Comparison of ENCODE assay signal across 9 cellular contexts in genomic region chr6:166286831-166287271, GRCh38. TPM values are rescaled to one million over a fixed set of nuclear protein-coding genes. Genes with fewer than 3 reads are reported as not detected.
DNase-seq lines count a peak whose midpoint lies in the region; ATAC-seq and TF ChIP-seq lines count a peak whose summit lies in the region.
"Had no signal": no experiment of that assay in that cellular context is flagged by ENCODE, and none has a peak within 500 bp of the region (broad histone marks: within the 10 kb centered on the region; RNA-seq: fewer than 3 reads in every experiment).

No MANE protein-coding gene starts in this region.

- H3K4me2 ChIP-seq in smooth muscle cell = no peak overlapping the region

- no peaks in the 10 kb centered on the region for H3K36me3 Mint-ChIP-seq in CD14-positive monocyte
- no peaks in the 10 kb centered on the region for H3K36me3 Mint-ChIP-seq in activated B cell treated with CpG ODN at 0.5 μM for 24 hours (ENCODE audit: low read depth)

- ATAC-seq in GM19372 (IDR thresholded peaks at IDR 0.05; ENCODE audit: low read depth, unreplicated experiment) (peak; percentile 96), HG03135 (IDR thresholded peaks at IDR 0.05; ENCODE audit: unreplicated experiment) (peak; percentile 96), activated B cell treated with CpG ODN at 0.5 μM for 24 hours (ENCODE audit: low read depth) (peak; percentile 94)

- WGBS in smooth muscle cell (ENCODE audit: low lambda C conversion rate) = 76% methylated on average over 8 of the region's 8 CpGs

- intact Hi-C loops in CD14-positive monocyte (cut with micrococcal nuclease) (no loop called here), activated B cell treated with CpG ODN at 0.5 μM for 24 hours (cut with micrococcal nuclease) (loop anchor here (5.0 kb wide), 1 partner anchor 55 kb away; the partner anchor contains the start of gene SFT2D1)

- no peak overlapping the region for H3K27ac ChIP-seq in smooth muscle cell (ENCODE audit: low read depth)
- H3K27ac ChIP-seq: prostate gland had no signal

- H3K4me1 Mint-ChIP-seq in CD14-positive monocyte (peaks cover 7% of the 10 kb centered on the region), activated B cell treated with CpG ODN at 0.5 μM for 24 hours (peaks cover 20% of the 10 kb centered on the region)

- H3K27me3 Mint-ChIP-seq in CD14-positive monocyte (ENCODE audit: low read depth in 3 of 3) = peaks cover 2 to 6% (median 5%) of the 10 kb centered on the region in 3 donors
- peaks cover 9% of the 10 kb centered on the region for H3K27me3 Mint-ChIP-seq in activated B cell treated with CpG ODN at 0.5 μM for 24 hours

- no peaks in the 10 kb centered on the region for H4K20me1 ChIP-seq in smooth muscle cell (ENCODE audit: low read depth)

- no peaks in the 10 kb centered on the region for H3F3A ChIP-seq in smooth muscle cell (ENCODE audit: low read depth)

- TF ChIP-seq CTCF in CD14-positive monocyte (IDR thresholded peaks at IDR 0.05) (no peak), activated B cell treated with CpG ODN at 0.5 μM for 24 hours (IDR thresholded peaks at IDR 0.05) (no peak), smooth muscle cell (IDR thresholded peaks at IDR 0.05; ENCODE audit: borderline replicate concordance, insufficient read depth, poor library complexity, severe bottlenecking) (no peak)

- no peak for DNase-seq in CD14-positive monocyte (ENCODE audit: low spot score)
- peak; percentile 30 for DNase-seq in activated B cell treated with CpG ODN at 0.5 μM for 24 hours
- DNase-seq in NCI-H1930 (lab: John Stamatoyannopoulos, UW) = no peak
- no peak for DNase-seq in smooth muscle cell (lab: John Stamatoyannopoulos, UW; ENCODE audit: unreplicated experiment)
- no peak for DNase-seq in activated CD4-positive, alpha-beta T cell treated with anti-CD3 and anti-CD28 coated beads, Interleukin-2, amount 50 U/mL, for 1 hour
- DNase-seq in activated naive CD4-positive, alpha-beta T cell treated with anti-CD3 and anti-CD28 coated beads, Interleukin-2, amount 50 U/mL, for 16 hours = no peak

- H3K27ac Mint-ChIP-seq in CD14-positive monocyte (peak overlapping the region in 4 of 7 donors; percentile 4 to 85 (median 41)), activated B cell treated with CpG ODN at 0.5 μM for 24 hours (peak overlapping the region; percentile 93)

- H3K36me3 ChIP-seq in smooth muscle cell (ENCODE audit: low read depth) = no peaks in the 10 kb centered on the region
- H3K36me3 ChIP-seq: prostate gland had no signal

- H3K9ac ChIP-seq in smooth muscle cell (ENCODE audit: low read depth) = no peak overlapping the region

- CTCF ChIA-PET in activated B cell treated with CpG ODN at 0.5 μM for 24 hours (lab: Charles Lee) = interaction anchor here (1.9 kb wide), 1 partner anchor 12 kb away, joined by 4 read pairs; no protein-coding TSS in a partner anchor

- H3K9me3 ChIP-seq in smooth muscle cell (replicated peaks; ENCODE audit: low read depth) = no peaks in the 10 kb centered on the region
- H3K9me3 ChIP-seq: prostate gland had no signal

- POLR2A ChIA-PET in activated B cell treated with CpG ODN at 0.5 μM for 24 hours (lab: Charles Lee) = interaction anchor here (0.6 to 0.8 kb wide), 2 partner anchors 56 to 85 kb away, joined by 3 to 5 read pairs; no protein-coding TSS in a partner anchor

- no peaks in the 10 kb centered on the region for H3K9me3 Mint-ChIP-seq in CD14-positive monocyte
- no peaks in the 10 kb centered on the region for H3K9me3 Mint-ChIP-seq in activated B cell treated with CpG ODN at 0.5 μM for 24 hours

- H3K4me3 Mint-ChIP-seq in CD14-positive monocyte = no peak overlapping the region
- H3K4me3 Mint-ChIP-seq in activated B cell treated with CpG ODN at 0.5 μM for 24 hours = peak overlapping the region; percentile 76

- no peak overlapping the region for H3K4me3 ChIP-seq in smooth muscle cell
- H3K4me3 ChIP-seq: prostate gland had no signal

- H2AFZ ChIP-seq in smooth muscle cell (ENCODE audit: low read depth) = no peak overlapping the region

- H3K79me2 ChIP-seq in smooth muscle cell (ENCODE audit: low read depth) = no peaks in the 10 kb centered on the region

- H3K4me1 ChIP-seq in smooth muscle cell (ENCODE audit: low read depth) = no peaks in the 10 kb centered on the region
- H3K4me1 ChIP-seq: prostate gland had no signal

- H3K27me3 ChIP-seq in smooth muscle cell (ENCODE audit: low read depth) = peaks cover 20% of the 10 kb centered on the region

RNA-seq across cellular contexts. Expression of gene PRR18, which starts 21.3 kb away (rescaled TPM):
- polyA plus RNA-seq in CD14-positive monocyte (not detected), smooth muscle cell (not detected in 2 replicates)
- total RNA-seq in activated B cell treated with CpG ODN at 0.5 μM for 24 hours (0.10 TPM in 1 of 2 replicates, not detected in the other), smooth muscle cell (0.40 TPM in 1 of 2 replicates, not detected in the other)

RNA-seq across cellular contexts. Expression of gene SFT2D1, which starts 55.5 kb away (rescaled TPM):
- 100 to 1,000 TPM; 140 to 166 TPM for polyA plus RNA-seq in CD14-positive monocyte
- total RNA-seq in activated B cell treated with CpG ODN at 0.5 μM for 24 hours = 44.6 and 49.5 TPM in 2 replicates
- 50.3 and 59.9 TPM in 2 replicates for total RNA-seq in smooth muscle cell
- 81.2 and 82.3 TPM in 2 replicates for polyA plus RNA-seq in smooth muscle cell
